8 cellular contexts compared by ENCODE assay signal in genomic region chr6:35452186-35453090, GRCh38. TPM values are rescaled to one million over a fixed set of nuclear protein-coding genes. Genes with fewer than 3 reads are reported as not detected.
DNase-seq lines count a peak whose midpoint lies in the region; ATAC-seq, FAIRE-seq and TF ChIP-seq lines count a peak whose summit lies in the region.

Gene FANCE, plus strand, starts transcription at chr6:35452338. Its CDS starts 208 bp downstream, at chr6:35452546.

- in situ Hi-C loops in HepG2 (cut with HindIII; ENCODE audit: extremely low pct_ligation_motif_present, low pct_unique_long_range_greater_than_20kb) = loop anchor here (5.0 kb wide), 1 partner anchor 110 kb away; the partner anchor contains the start of gene PPARD

- peak; percentile 62 for TF ChIP-seq RAD21 in HepG2 (CRISPR knock-in tag; IDR thresholded peaks at IDR 0.05)

- H3K4me3 ChIP-seq in HepG2 (replicated peaks in 1 of 3; ENCODE audit: insufficient read depth in 1 of 3, low read depth in 2 of 3, low read length in 3 of 3) = peak within 1 kb of the TSS; percentile 56 to 79 (median 77)

- FAIRE-seq in HepG2 (lab: Jason Lieb, UNC) = peak; percentile 51

- no peaks in the 10 kb centered on the region for H3K79me2 ChIP-seq in HepG2 (ENCODE audit: insufficient read depth, low read length)

- H2AFZ ChIP-seq in HepG2 (ENCODE audit: low read length) = peak within 1 kb of the TSS; percentile 82

- ATAC-seq in GM19351 (IDR thresholded peaks at IDR 0.05; ENCODE audit: unreplicated experiment) (peak; percentile 86), HG03469 (IDR thresholded peaks at IDR 0.05; ENCODE audit: unreplicated experiment) (peak; percentile 84), HepG2 (peak; percentile 88)

- H3K9me3 ChIP-seq in HepG2 (ENCODE audit: low read length) = no peaks in the 10 kb centered on the region

- TF ChIP-seq EP300 in HepG2 (IDR thresholded peaks at IDR 0.05; ENCODE audit: low read depth in 2 of 2, low read length in 2 of 2) (no peak), HepG2 (CRISPR knock-in tag; IDR thresholded peaks at IDR 0.05; ENCODE audit: borderline replicate concordance) (no peak)

- peaks cover 3 to 22% of the 10 kb centered on the region in 2 experiments; a peak in 2 of 5 replicates for H3K27me3 ChIP-seq in HepG2 (ENCODE audit: control insufficient read depth in 1 of 2, insufficient read depth in 2 of 2, low read length in 2 of 2)

- H3K4me2 ChIP-seq in HepG2 (ENCODE audit: low read depth, low read length) = peak within 1 kb of the TSS; percentile 95

- TF ChIP-seq CTCF in HepG2 (CRISPR knock-in tag; IDR thresholded peaks at IDR 0.05) = peak; percentile 31; the same call in 1 of the 2 replicates

- peak; percentile 31 to 68; a peak in 3 of 4 replicates for TF ChIP-seq POLR2A in HepG2 (IDR thresholded peaks at IDR 0.05; ENCODE audit: insufficient read depth in 1 of 2, low read depth in 2 of 2, low read length in 2 of 2)

- H3K9ac ChIP-seq in HepG2 (ENCODE audit: insufficient read depth, low read depth, low read length) = peak within 1 kb of the TSS; percentile 60

- H3K4me1 ChIP-seq in HepG2 (ENCODE audit: insufficient read depth, low read length) = peaks cover 49% of the 10 kb centered on the region

- POLR2A ChIA-PET in HepG2 (lab: Yijun Ruan, JAX) = interaction anchor here (0.6 to 2.8 kb wide), 10 partner anchors 13 to 155 kb away, joined by 3 to 15 read pairs (median 4); partner anchors contain the start of genes DEF6, PPARD and RPL10A

- DNase-seq in C1 segment of cervical spinal cord (lab: John Stamatoyannopoulos, UW) = peak; percentile 26 to 93 (median 82)
- peak; percentile 74 for DNase-seq in NCI-H526 treated with DMSO at 0.1 percent for 48 hours (lab: John Stamatoyannopoulos, UW)
- peak; percentile 70 to 88 for DNase-seq in activated CD4-positive, alpha-beta T cell treated with anti-CD3 and anti-CD28 coated beads, Interleukin-2, amount 50 U/mL, for 24 hours (ENCODE audit: low read depth in 1 of 2, low spot score in 1 of 2)
- peak; percentile 85 for DNase-seq in dedifferentiated amniotic fluid mesenchymal stem cell (ENCODE audit: extremely low spot score)
- peak; percentile 84 for DNase-seq in HepG2 (ENCODE audit: low spot score)
- DNase-seq in stimulated activated CD4-positive, alpha-beta T cell treated with anti-CD3 and anti-CD28 coated beads, Interleukin-2, amount 100 ng/mL, for 4 hours (ENCODE audit: low read depth) = peak; percentile 78

- intact Hi-C loops in HepG2 (cut with micrococcal nuclease; ENCODE audit: unreplicated experiment) = loop anchor here (1.0 kb wide), 1 partner anchor 16 kb away; the partner anchor contains the start of gene RPL10A

- H3K27ac ChIP-seq in HepG2 (ENCODE audit: extremely low read length, insufficient read depth, low read length) = peak within 1 kb of the TSS; percentile 54

- CTCF ChIA-PET in HepG2 (lab: Yijun Ruan, JAX; ENCODE audit: low intra/inter-chr PET ratio, low total read pairs) = interaction anchor here (5.1 kb wide), 1 partner anchor 111 kb away, joined by 87 read pairs; the partner anchor contains the start of gene PPARD

- no peaks in the 10 kb centered on the region for H4K20me1 ChIP-seq in HepG2 (ENCODE audit: insufficient read depth, low read length)

- 2% methylated on average over 59 of the region's 87 CpGs for WGBS in HepG2 (ENCODE audit: low lambda C conversion rate)

- peaks cover 8 to 12% of the 10 kb centered on the region in 2 experiments; a peak in 4 of 5 replicates for H3K36me3 ChIP-seq in HepG2 (replicated peaks in 1 of 2; ENCODE audit: control insufficient read depth in 1 of 2, insufficient read depth in 2 of 2, low read length in 2 of 2)

- no TSS peak for BruUV-seq in HepG2 (replicated peaks; lab: Mats Ljungman, UMichigan)

TF ChIP-seq in HepG2, 621 proteins besides CTCF, POLR2A, EP300 and RAD21 (continues in another document):
- TF ChIP-seq ZSCAN5A (CRISPR knock-in tag; IDR thresholded peaks at IDR 0.05; ENCODE audit: borderline replicate concordance) (peak; percentile 93), KLF13 (CRISPR knock-in tag; IDR thresholded peaks at IDR 0.05) (peak; percentile 80; the same call in 1 of the 2 replicates), HNRNPK (IDR thresholded peaks at IDR 0.05; ENCODE audit: low read depth, low read length, poor library complexity, severe bottlenecking) (peak; percentile 69), ZBTB7A (CRISPR knock-in tag; IDR thresholded peaks at IDR 0.05) (0 out of 2 replicates have a peak, but pooled peaks have one; percentile 20), NR2F1 (CRISPR knock-in tag; IDR thresholded peaks at IDR 0.05) (no peak), HNRNPUL1 (IDR thresholded peaks at IDR 0.05; ENCODE audit: low read depth, low read length) (0 out of 2 replicates have a peak, but pooled peaks have one; percentile 45), ZNF543 (CRISPR knock-in tag; IDR thresholded peaks at IDR 0.05) (no peak), MNT (IDR thresholded peaks at IDR 0.05) (peak; percentile 62), ZNF766 (CRISPR knock-in tag; IDR thresholded peaks at IDR 0.05; ENCODE audit: borderline replicate concordance) (peak; percentile 89), SP140L (CRISPR knock-in tag; IDR thresholded peaks at IDR 0.05; ENCODE audit: borderline replicate concordance) (peak; percentile 44; the same call in 1 of the 2 replicates), YEATS4 (CRISPR knock-in tag; IDR thresholded peaks at IDR 0.05; ENCODE audit: borderline replicate concordance) (peak; percentile 85), MBD4 (IDR thresholded peaks at IDR 0.05; ENCODE audit: borderline replicate concordance, low read length) (no peak), ATAD3A (CRISPR knock-in tag; IDR thresholded peaks at IDR 0.05) (no peak), THAP7 (CRISPR knock-in tag; IDR thresholded peaks at IDR 0.05) (peak; percentile 52), ESRRA (CRISPR knock-in tag; IDR thresholded peaks at IDR 0.05; ENCODE audit: low read depth) (peak; percentile 29; the same call in 1 of the 2 replicates), ZNF484 (CRISPR knock-in tag; IDR thresholded peaks at IDR 0.05; ENCODE audit: borderline replicate concordance, low read depth) (no peak), DR1 (CRISPR knock-in tag; IDR thresholded peaks at IDR 0.05) (peak; percentile 71; the same call in 1 of the 2 replicates), HIVEP1 (CRISPR knock-in tag; IDR thresholded peaks at IDR 0.05) (no peak), HNRNPL (IDR thresholded peaks at IDR 0.05; ENCODE audit: low read depth, low read length) (no peak), ZNF34 (CRISPR knock-in tag; IDR thresholded peaks at IDR 0.05; ENCODE audit: borderline replicate concordance) (no peak)

RNA-seq across cellular contexts. Expression of gene FANCE, which starts in this region (rescaled TPM):
- 9.7 and 11.2 TPM in 2 replicates for total RNA-seq in HepG2 (2016; rRNA removed; fragmentation: Illumina TruSeq; extraction: Trizol)
- 1.9 and 2.5 TPM in 2 replicates for total RNA-seq in HepG2 (2016; cell fraction: cytosol; rRNA removed; fragmentation: Illumina TruSeq; extraction: Trizol; ENCODE audit: low read depth)
- total RNA-seq in HepG2 (2016; cell fraction: insoluble cytoplasmic fraction; rRNA removed; fragmentation: Illumina TruSeq; extraction: Trizol) = 9.2 and 10.0 TPM in 2 replicates
- 6.3 and 6.7 TPM in 2 replicates for total RNA-seq in HepG2 (2016; cell fraction: membrane; rRNA removed; fragmentation: Illumina TruSeq; extraction: Trizol)
- 4.8 and 7.1 TPM in 2 replicates for total RNA-seq in HepG2 (2016; cell fraction: nucleus; rRNA removed; fragmentation: Illumina TruSeq; extraction: Trizol)
- 7.1 and 7.9 TPM in 2 replicates for polyA plus RNA-seq in HepG2 (2011; rRNA removed)
- 6.3 and 6.8 TPM in 2 replicates for polyA plus RNA-seq in HepG2 (2011; cell fraction: cytosol; rRNA removed)
- polyA plus RNA-seq in HepG2 (2011; cell fraction: nucleus; rRNA removed) = 6.9 and 8.4 TPM in 2 replicates
- 4.1 and 4.3 TPM in 2 replicates for polyA plus RNA-seq in HepG2 (2012)
- 1.5 and 1.6 TPM in 2 replicates for polyA plus RNA-seq in HepG2 (2016; cell fraction: cytosol; fragmentation: Illumina TruSeq; extraction: Trizol; ENCODE audit: low read depth)
- 7.5 and 8.6 TPM in 2 replicates for polyA plus RNA-seq in HepG2 (2016; cell fraction: insoluble cytoplasmic fraction; fragmentation: Illumina TruSeq; extraction: Trizol; ENCODE audit: low read depth)
- 3.0 and 4.3 TPM in 2 replicates for polyA plus RNA-seq in HepG2 (2016; cell fraction: membrane; fragmentation: Illumina TruSeq; extraction: Trizol; ENCODE audit: low read depth)
- polyA plus RNA-seq in HepG2 (2016; cell fraction: nucleus; fragmentation: Illumina TruSeq; extraction: Trizol; ENCODE audit: insufficient read depth, low read depth) = 13.2 and 13.8 TPM in 2 replicates
- 14.3 and 23.1 TPM in 2 replicates for polyA minus RNA-seq in HepG2 (2011; rRNA and poly(A)+ RNA removed; ENCODE audit: low replicate concordance)
- polyA minus RNA-seq in HepG2 (2011; cell fraction: cytosol; rRNA and poly(A)+ RNA removed) = 5.5 TPM in 2 replicates
- polyA minus RNA-seq in HepG2 (2011; cell fraction: nucleus; rRNA and poly(A)+ RNA removed) = 1.8 and 2.4 TPM in 2 replicates

Comparison
In these comparisons a context has a peak if more than half of its experiments do, and no peak if none do; other contexts are left out.
1. Peak in every context shown above with its lines: DNase-seq, ATAC-seq, H3K4me3 ChIP-seq and H3K27ac ChIP-seq.